Comparison of ENCODE assay signal across 9 cellular contexts in genomic region chr21:14482165-14482564, GRCh38.
DNase-seq lines count a peak whose midpoint lies in the region; ATAC-seq, FAIRE-seq and TF ChIP-seq lines count a peak whose summit lies in the region.
"Had no signal": no experiment of that assay in that cellular context is flagged by ENCODE, and none has a peak within 500 bp of the region (broad histone marks: within the 10 kb centered on the region; RNA-seq: fewer than 3 reads in every experiment).

No MANE protein-coding gene starts in this region.

- no peak for TF ChIP-seq CTCF in lower lobe of right lung (IDR thresholded peaks at IDR 0.05)

- FAIRE-seq in GM12891 (lab: Jason Lieb, UNC), result no peak

- no peak overlapping the region for H3K4me3 ChIP-seq in lower lobe of right lung
- H3K4me3 ChIP-seq: SJCRH30 had no signal

- H3K27me3 Mint-ChIP-seq in T-helper 2 cell treated with Interferon-gamma antibody and Interleukin-4, amounts not matched to agents 5 μg/mL and 100 μg/mL, for 36 hours (ENCODE audit: low read depth), result no peaks in the 10 kb centered on the region

- peak overlapping the region; percentile 37 for H3K27ac ChIP-seq in lower lobe of right lung
- H3K27ac ChIP-seq: SJCRH30 had no signal

- H3K4me3 Mint-ChIP-seq in T-helper 2 cell treated with Interferon-gamma antibody and Interleukin-4, amounts not matched to agents 5 μg/mL and 100 μg/mL, for 36 hours, result peak overlapping the region; percentile 55

- H3K36me3 Mint-ChIP-seq in T-helper 2 cell treated with Interferon-gamma antibody and Interleukin-4, amounts not matched to agents 5 μg/mL and 100 μg/mL, for 36 hours (ENCODE audit: low read depth), result peaks cover 45% of the 10 kb centered on the region

- H3K4me1 ChIP-seq in lower lobe of right lung, result peaks cover 13% of the 10 kb centered on the region
- H3K4me1 ChIP-seq: SJCRH30 had no signal

- TF ChIP-seq POLR2A in GM12891 (IDR thresholded peaks at IDR 0.05; ENCODE audit: low read depth, low read length), result no peak

- no peaks in the 10 kb centered on the region for H3K36me3 ChIP-seq in lower lobe of right lung
- H3K36me3 ChIP-seq: SJCRH30 had no signal

- DNase-seq in GM12891 (ENCODE audit: insufficient read length, low spot score) (no peak), lower lobe of right lung (no peak), islet precursor cell (no peak), NCI-H1694 (lab: John Stamatoyannopoulos, UW) (no peak), COR-L47 (lab: John Stamatoyannopoulos, UW) (no peak)
- peak; percentile 41 for DNase-seq in T-helper 2 cell treated with Interferon-gamma antibody and Interleukin-4, amounts not matched to agents 5 μg/mL and 100 μg/mL, for 36 hours (ENCODE audit: low spot score)

- H3K9me3 Mint-ChIP-seq in T-helper 2 cell treated with Interferon-gamma antibody and Interleukin-4, amounts not matched to agents 5 μg/mL and 100 μg/mL, for 36 hours, result peaks cover 20% of the 10 kb centered on the region

- intact Hi-C loops in lower lobe of right lung (cut with DNase I), result no loop called here

- H3K27me3 ChIP-seq in lower lobe of right lung (ENCODE audit: low read depth), result no peaks in the 10 kb centered on the region
- H3K27me3 ChIP-seq: SJCRH30 had no signal

- peak; percentile 53 for ATAC-seq in HG02610 (IDR thresholded peaks at IDR 0.05; ENCODE audit: unreplicated experiment)
- ATAC-seq in lower lobe of right lung, result peak; percentile 57 to 71
- ATAC-seq in HG03159 (IDR thresholded peaks at IDR 0.05; ENCODE audit: unreplicated experiment), result no peak

- H3K4me1 Mint-ChIP-seq in T-helper 2 cell treated with Interferon-gamma antibody and Interleukin-4, amounts not matched to agents 5 μg/mL and 100 μg/mL, for 36 hours (ENCODE audit: low read depth), result peaks cover 54% of the 10 kb centered on the region

- H3K27ac Mint-ChIP-seq in T-helper 2 cell treated with Interferon-gamma antibody and Interleukin-4, amounts not matched to agents 5 μg/mL and 100 μg/mL, for 36 hours, result peak overlapping the region; percentile 92

- H3K9me3 ChIP-seq in lower lobe of right lung, result no peaks in the 10 kb centered on the region
- H3K9me3 ChIP-seq: SJCRH30 had no signal

TF ChIP-seq in GM12891, 5 proteins besides CTCF, POLR2A, EP300 and RAD21:
- TF ChIP-seq TAF1 (IDR thresholded peaks at IDR 0.05; ENCODE audit: low read depth, low read length) (no peak), POLR2AphosphoS5 (IDR thresholded peaks at IDR 0.05; ENCODE audit: low read depth, low read length) (no peak), POU2F2 (IDR thresholded peaks at IDR 0.05; ENCODE audit: low read depth, low read length) (peak; percentile 87), SPI1 (IDR thresholded peaks at IDR 0.05; ENCODE audit: low read depth, low read length) (0 out of 2 replicates have a peak, but pooled peaks have one; percentile 27)
